ENCODE assay signal across 11 cellular contexts in genomic region chr12:48954781-48955501, GRCh38. TPM values are rescaled to one million over a fixed set of nuclear protein-coding genes. Genes with fewer than 3 reads are reported as not detected.
DNase-seq lines count a peak whose midpoint lies in the region; ATAC-seq and TF ChIP-seq lines count a peak whose summit lies in the region.
"Had no signal": no experiment of that assay in that cellular context is flagged by ENCODE, and none has a peak within 500 bp of the region (broad histone marks: within the 10 kb centered on the region; RNA-seq: fewer than 3 reads in every experiment).

No MANE protein-coding gene starts in this region.

- WGBS in esophagus squamous epithelium, 2 donors, result 53 to 60% methylated on average over 3 of the region's 3 CpGs

- H3K4me1 ChIP-seq in CD8-positive, alpha-beta T cell (ENCODE audit: insufficient read depth, low read length), result peaks cover 19% of the 10 kb centered on the region
- peaks cover 13 to 53% (median 15%) of the 10 kb centered on the region in 3 donors for H3K4me1 ChIP-seq in esophagus squamous epithelium

- intact Hi-C loops in CD8-positive, alpha-beta T cell (cut with DNase I, micrococcal nuclease), result loop anchor here in 1 of 2 experiments (5.0 kb wide), 1 partner anchor 42 kb away; the partner anchor contains the start of gene DDN
- intact Hi-C loops in activated B cell treated with CpG ODN at 0.5 μM for 24 hours (cut with micrococcal nuclease) (loop anchor here (10.0 kb wide), 1 partner anchor 240 kb away; the partner anchor contains the start of gene CCNT1), natural killer cell (cut with micrococcal nuclease) (no loop called here), esophagus squamous epithelium (cut with DNase I) (no loop called here)

- CTCF ChIA-PET in CD8-positive, alpha-beta T cell (lab: Charles Lee), result interaction anchor here (1.0 to 4.3 kb wide), 8 partner anchors 19 to 65 kb away, joined by 3 to 38 read pairs (median 5); partner anchors contain the start of gene WNT1
- CTCF ChIA-PET in activated B cell treated with CpG ODN at 0.5 μM for 24 hours (lab: Charles Lee), result interaction anchor here (1.3 kb wide), 1 partner anchor 23 kb away, joined by 4 read pairs; the partner anchor contains the start of gene WNT1

- TF ChIP-seq POLR2A in esophagus squamous epithelium (IDR thresholded peaks at IDR 0.05), result no peak

- DNase-seq in CD8-positive, alpha-beta T cell, result no peak
- peak; percentile 64 for DNase-seq in KG1 (lab: John Stamatoyannopoulos, UW)
- no peak for DNase-seq in activated B cell treated with CpG ODN at 0.5 μM for 24 hours
- no peak for DNase-seq in natural killer cell
- no peak for DNase-seq in esophagus squamous epithelium (lab: John Stamatoyannopoulos, UW)
- DNase-seq in SK-N-DZ (ENCODE audit: low spot score), result no peak

- H3K9me3 ChIP-seq in CD8-positive, alpha-beta T cell (ENCODE audit: low read length), result no peaks in the 10 kb centered on the region
- no peaks in the 10 kb centered on the region for H3K9me3 ChIP-seq in esophagus squamous epithelium
- H3K9me3 ChIP-seq: pancreas had no signal

- H3K9me3 Mint-ChIP-seq in CD8-positive, alpha-beta T cell, result no peaks in the 10 kb centered on the region
- H3K9me3 Mint-ChIP-seq in activated B cell treated with CpG ODN at 0.5 μM for 24 hours (no peaks in the 10 kb centered on the region), natural killer cell (no peaks in the 10 kb centered on the region)

- peaks cover 22% of the 10 kb centered on the region for H3K36me3 Mint-ChIP-seq in CD8-positive, alpha-beta T cell
- H3K36me3 Mint-ChIP-seq in activated B cell treated with CpG ODN at 0.5 μM for 24 hours (ENCODE audit: low read depth) (peaks cover 31% of the 10 kb centered on the region), natural killer cell (no peaks in the 10 kb centered on the region)

- H3K4me3 Mint-ChIP-seq in CD8-positive, alpha-beta T cell, result no peak overlapping the region
- peak overlapping the region; percentile 64 for H3K4me3 Mint-ChIP-seq in activated B cell treated with CpG ODN at 0.5 μM for 24 hours
- H3K4me3 Mint-ChIP-seq in natural killer cell, result peak overlapping the region; percentile 90

- POLR2A ChIA-PET in CD8-positive, alpha-beta T cell (lab: Charles Lee), result interaction anchor here (1.0 kb wide), 1 partner anchor 29 kb away, joined by 6 read pairs; the partner anchor contains the start of gene FKBP11
- POLR2A ChIA-PET in activated B cell treated with CpG ODN at 0.5 μM for 24 hours (lab: Charles Lee), result no interaction called here

- H3K36me3 ChIP-seq in CD8-positive, alpha-beta T cell (ENCODE audit: insufficient read depth, low read length), result no peaks in the 10 kb centered on the region
- H3K36me3 ChIP-seq in esophagus squamous epithelium, result peaks cover 0 to 40% (median 4%) of the 10 kb centered on the region in 3 donors
- H3K36me3 ChIP-seq: pancreas had no signal

- no peak for ATAC-seq in CD8-positive, alpha-beta T cell
- no peak for ATAC-seq in activated B cell treated with CpG ODN at 0.5 μM for 24 hours (ENCODE audit: low read depth)
- no peak for ATAC-seq in natural killer cell
- no peak for ATAC-seq in GM18498 (IDR thresholded peaks at IDR 0.05; ENCODE audit: unreplicated experiment)
- no peak for ATAC-seq in esophagus mucosa
- ATAC-seq: Panc1, pancreas had no signal

- H3K27me3 ChIP-seq in CD8-positive, alpha-beta T cell (ENCODE audit: insufficient read depth, low read length), result no peaks in the 10 kb centered on the region
- no peaks in the 10 kb centered on the region for H3K27me3 ChIP-seq in esophagus squamous epithelium
- H3K27me3 ChIP-seq: pancreas had no signal

- H3K4me1 Mint-ChIP-seq in CD8-positive, alpha-beta T cell (ENCODE audit: low read depth), result peaks cover 46% of the 10 kb centered on the region
- H3K4me1 Mint-ChIP-seq in activated B cell treated with CpG ODN at 0.5 μM for 24 hours, result peaks cover 41% of the 10 kb centered on the region
- peaks cover 44 to 45% of the 10 kb centered on the region in 2 donors for H3K4me1 Mint-ChIP-seq in natural killer cell

- no peak for TF ChIP-seq CTCF in CD8-positive, alpha-beta T cell (IDR thresholded peaks at IDR 0.05)
- TF ChIP-seq CTCF in activated B cell treated with CpG ODN at 0.5 μM for 24 hours (IDR thresholded peaks at IDR 0.05) (no peak), natural killer cell (IDR thresholded peaks at IDR 0.05) (no peak), esophagus squamous epithelium (IDR thresholded peaks at IDR 0.05) (no peak)

- H3K4me3 ChIP-seq in CD8-positive, alpha-beta T cell (ENCODE audit: low read depth, low read length), result no peak overlapping the region
- no peak overlapping the region for H3K4me3 ChIP-seq in esophagus squamous epithelium

- peak overlapping the region; percentile 32 for H3K27ac Mint-ChIP-seq in CD8-positive, alpha-beta T cell
- H3K27ac Mint-ChIP-seq in activated B cell treated with CpG ODN at 0.5 μM for 24 hours, result peak overlapping the region; percentile 61
- peak overlapping the region; percentile 73 to 97 for H3K27ac Mint-ChIP-seq in natural killer cell

- no peak overlapping the region for H3K27ac ChIP-seq in CD8-positive, alpha-beta T cell (ENCODE audit: low read depth, low read length)
- no peak overlapping the region for H3K27ac ChIP-seq in esophagus squamous epithelium
- H3K27ac ChIP-seq: pancreas had no signal

- peaks cover 2% of the 10 kb centered on the region for H3K27me3 Mint-ChIP-seq in CD8-positive, alpha-beta T cell (ENCODE audit: low read depth)
- H3K27me3 Mint-ChIP-seq in activated B cell treated with CpG ODN at 0.5 μM for 24 hours (peaks cover 2% of the 10 kb centered on the region), natural killer cell (ENCODE audit: low read depth in 2 of 2) (peaks cover 0 to 3% of the 10 kb centered on the region in 2 donors)

RNA-seq across cellular contexts. Expression of gene ARF3, which starts 2.3 kb away (rescaled TPM):
- total RNA-seq in CD8-positive, alpha-beta T cell, result 10 to 100 TPM; 34.7 to 36.4 TPM
- total RNA-seq in activated B cell treated with CpG ODN at 0.5 μM for 24 hours (113 and 119 TPM in 2 replicates), natural killer cell (100 to 1,000 TPM in 1 of 3 donors, 10 to 100 TPM in 2; 80.7 to 114 (median 88.4) TPM), esophagus squamous epithelium (10 to 100 TPM; 52.2 to 76.2 (median 61.6) TPM), esophagus mucosa (144 TPM)
- 50.5 and 67.3 TPM in 2 replicates for polyA plus RNA-seq in SK-N-DZ (2014; cell fraction: cytosol; rRNA removed)
- 28.8 and 38.4 TPM in 2 replicates for polyA plus RNA-seq in SK-N-DZ (2014; cell fraction: nucleus; rRNA removed)

RNA-seq across cellular contexts. Expression of gene WNT10B, which starts 16.6 kb away (rescaled TPM):
- total RNA-seq in CD8-positive, alpha-beta T cell, result 10 to 100 TPM; 11.2 to 13.1 TPM
- 0.22 TPM in 1 of 2 replicates, not detected in the other for total RNA-seq in activated B cell treated with CpG ODN at 0.5 μM for 24 hours
- total RNA-seq in natural killer cell, result 1 to 10 TPM; 7.9 to 10.0 (median 8.2) TPM
- 1 to 10 TPM in 1 of 4 donors, under 1 TPM in 3; 0.19 to 6.3 (median 0.61) TPM for total RNA-seq in esophagus squamous epithelium
- polyA plus RNA-seq in SK-N-DZ (2014; cell fraction: cytosol; rRNA removed), result 0.07 TPM in 1 of 2 replicates, not detected in the other
- polyA plus RNA-seq in SK-N-DZ (2014; cell fraction: nucleus; rRNA removed), result 0.08 TPM in 1 of 2 replicates, not detected in the other
- total RNA-seq in esophagus mucosa, result 0.48 TPM

RNA-seq across cellular contexts. Expression of gene WNT1, which starts 23.2 kb away (rescaled TPM):
- 1 to 10 TPM; 5.6 to 5.9 TPM for total RNA-seq in CD8-positive, alpha-beta T cell
- total RNA-seq in activated B cell treated with CpG ODN at 0.5 μM for 24 hours, result not detected in 2 replicates
- total RNA-seq in natural killer cell, result 1 to 10 TPM; 1.1 to 2.0 (median 1.7) TPM
- total RNA-seq in esophagus squamous epithelium, result under 1 TPM in 1 of 4 donors, not detected in 3; 0.41 TPM
- not detected in 2 replicates for polyA plus RNA-seq in SK-N-DZ (2014; cell fraction: cytosol; rRNA removed)
- polyA plus RNA-seq in SK-N-DZ (2014; cell fraction: nucleus; rRNA removed), result not detected in 2 replicates
- not detected for total RNA-seq in esophagus mucosa
- total RNA-seq: Daoy, pancreas had no signal
- polyA plus RNA-seq: pancreas had no signal

RNA-seq across cellular contexts. Expression of gene FKBP11, which starts 29.6 kb away (rescaled TPM):
- total RNA-seq in CD8-positive, alpha-beta T cell, result 100 to 1,000 TPM; 114 to 116 TPM
- total RNA-seq in activated B cell treated with CpG ODN at 0.5 μM for 24 hours (22.9 and 26.1 TPM in 2 replicates), natural killer cell (100 to 1,000 TPM; 156 to 228 (median 218) TPM), esophagus squamous epithelium (10 to 100 TPM in 3 of 4 donors, 1 to 10 TPM in 1; 9.5 to 28.6 (median 11.8) TPM), esophagus mucosa (13.1 TPM)
- polyA plus RNA-seq in SK-N-DZ (2014; cell fraction: cytosol; rRNA removed), result 4.9 and 8.8 TPM in 2 replicates
- 23.0 and 35.3 TPM in 2 replicates for polyA plus RNA-seq in SK-N-DZ (2014; cell fraction: nucleus; rRNA removed)

RNA-seq across cellular contexts. Expression of gene DDN, which starts 44.2 kb away (rescaled TPM):
- total RNA-seq in CD8-positive, alpha-beta T cell, result 1 to 10 TPM; 1.3 TPM
- total RNA-seq in activated B cell treated with CpG ODN at 0.5 μM for 24 hours, result 0.20 and 0.44 TPM in 2 replicates
- total RNA-seq in natural killer cell, result 1 to 10 TPM; 1.1 to 3.4 (median 1.4) TPM
- total RNA-seq in esophagus squamous epithelium, result under 1 TPM; 0.19 to 0.40 (median 0.26) TPM
- polyA plus RNA-seq in SK-N-DZ (2014; cell fraction: cytosol; rRNA removed), result 3.6 and 4.4 TPM in 2 replicates
- 6.4 and 11.4 TPM in 2 replicates for polyA plus RNA-seq in SK-N-DZ (2014; cell fraction: nucleus; rRNA removed)
- 0.28 TPM for total RNA-seq in esophagus mucosa

Comparison
In these comparisons a context has a peak if more than half of its experiments do, and no peak if none do; other contexts are left out.
1. H3K27ac Mint-ChIP-seq: peak in every context shown above with its lines; median percentile 85 in natural killer cell; 61 in activated B cell treated with CpG ODN at 0.5 μM for 24 hours; 32 in CD8-positive, alpha-beta T cell.